31 cellular contexts compared by ENCODE assay signal in genomic region chr1:172613294-172613693, GRCh38. TPM values are rescaled to one million over a fixed set of nuclear protein-coding genes. Genes with fewer than 3 reads are reported as not detected.
DNase-seq lines count a peak whose midpoint lies in the region; ATAC-seq, FAIRE-seq and TF ChIP-seq lines count a peak whose summit lies in the region.
"Had no signal": no experiment of that assay in that cellular context is flagged by ENCODE, and none has a peak within 500 bp of the region (broad histone marks: within the 10 kb centered on the region; RNA-seq: fewer than 3 reads in every experiment).

No MANE protein-coding gene starts in this region.

- H3K36me3 ChIP-seq in bronchial epithelial cell (ENCODE audit: control insufficient read depth, insufficient read depth, low read length), result peaks cover 2% of the 10 kb centered on the region
- no peaks in the 10 kb centered on the region for H3K36me3 ChIP-seq in prostate gland

- H3K9me3 Mint-ChIP-seq in activated naive CD8-positive, alpha-beta T cell treated with anti-CD3 and anti-CD28 coated beads for 36 hours, result peaks cover 7% of the 10 kb centered on the region
- H3K9me3 Mint-ChIP-seq in stimulated activated effector memory CD8-positive, alpha-beta T cell treated with anti-CD3 and anti-CD28 coated beads, Interleukin-12 subunit alpha, Interleukin-12 subunit beta, amount 100 ng/mL, for 72 hours, result peaks cover 10% of the 10 kb centered on the region
- peaks cover 18 to 25% of the 10 kb centered on the region in 2 donors for H3K9me3 Mint-ChIP-seq in activated naive CD4-positive, alpha-beta T cell treated with anti-CD3 and anti-CD28 coated beads, Interleukin-2, amount 50 U/mL, for 72 hours

- H3K9me3 ChIP-seq in prostate gland, result no peaks in the 10 kb centered on the region
- H3K9me3 ChIP-seq: Peyer's patch, SJSA1 had no signal

- H3K27me3 Mint-ChIP-seq in activated naive CD8-positive, alpha-beta T cell treated with anti-CD3 and anti-CD28 coated beads for 36 hours, result no peaks in the 10 kb centered on the region
- H3K27me3 Mint-ChIP-seq: CD8-positive, alpha-beta memory T cell had no signal

- WGBS in prostate gland, result 88% methylated on average over 2 of the region's 2 CpGs

- intact Hi-C loops in prostate gland (cut with DNase I), result no loop called here

- H3K4me3 Mint-ChIP-seq in activated naive CD8-positive, alpha-beta T cell treated with anti-CD3 and anti-CD28 coated beads for 36 hours, result no peak overlapping the region
- no peak overlapping the region for H3K4me3 Mint-ChIP-seq in stimulated activated effector memory CD8-positive, alpha-beta T cell treated with anti-CD3 and anti-CD28 coated beads, Interleukin-12 subunit alpha, Interleukin-12 subunit beta, amount 100 ng/mL, for 72 hours
- H3K4me3 Mint-ChIP-seq: CD8-positive, alpha-beta memory T cell had no signal

- no peak for TF ChIP-seq POLR2A in prostate gland (IDR thresholded peaks at IDR 0.05)

- H3K27ac Mint-ChIP-seq in activated naive CD8-positive, alpha-beta T cell treated with anti-CD3 and anti-CD28 coated beads for 36 hours, result no peak overlapping the region
- H3K27ac Mint-ChIP-seq in stimulated activated effector memory CD8-positive, alpha-beta T cell treated with anti-CD3 and anti-CD28 coated beads, Interleukin-12 subunit alpha, Interleukin-12 subunit beta, amount 100 ng/mL, for 72 hours, result no peak overlapping the region
- no peak overlapping the region for H3K27ac Mint-ChIP-seq in activated naive CD4-positive, alpha-beta T cell treated with anti-CD3 and anti-CD28 coated beads, Interleukin-2, amount 50 U/mL, for 72 hours

- ATAC-seq in stimulated activated effector memory CD8-positive, alpha-beta T cell treated with anti-CD3 and anti-CD28 coated beads, Interleukin-12 subunit alpha, Interleukin-12 subunit beta, amount 100 ng/mL, for 72 hours, result no peak
- no peak for ATAC-seq in activated naive CD4-positive, alpha-beta T cell treated with anti-CD3 and anti-CD28 coated beads, Interleukin-2, amount 50 U/mL, for 72 hours
- ATAC-seq: Right ventricle myocardium inferior had no signal

- no peak for FAIRE-seq in bronchial epithelial cell (lab: Jason Lieb, UNC)
- FAIRE-seq: GM19239 had no signal

- DNase-seq in EH (ENCODE audit: low read depth) (peak; percentile 42), LHCN-M2 (ENCODE audit: low read depth) (peak; percentile 50), bronchial epithelial cell (ENCODE audit: low read depth) (peak; percentile 15), iris pigment epithelial cell (ENCODE audit: low read depth) (peak; percentile 54), prostate gland (ENCODE audit: low spot score) (no peak)
- no peak for DNase-seq in activated naive CD8-positive, alpha-beta T cell treated with anti-CD3 and anti-CD28 coated beads for 36 hours
- no peak for DNase-seq in stimulated activated effector memory CD8-positive, alpha-beta T cell treated with anti-CD3 and anti-CD28 coated beads, Interleukin-12 subunit alpha, Interleukin-12 subunit beta, amount 100 ng/mL, for 72 hours (ENCODE audit: low spot score in 2 of 2)
- no peak for DNase-seq in activated naive CD4-positive, alpha-beta T cell treated with anti-CD3 and anti-CD28 coated beads, Interleukin-2, amount 50 U/mL, for 72 hours (ENCODE audit: low spot score in 2 of 2)
- DNase-seq: Calu3; CD8-positive, alpha-beta memory T cell; DMS153; GF-D8; H7; MV-4-11; NCI-H1694; NCI-H2081; NCI-H2171; NCI-H345; NCI-H524; NCI-H82; Peyer's patch had no signal

- H3K4me3 ChIP-seq in bronchial epithelial cell (ENCODE audit: low read depth, low read length) (no peak overlapping the region), prostate gland (no peak overlapping the region)
- H3K4me3 ChIP-seq: Peyer's patch, SJSA1 had no signal

- H3K27me3 ChIP-seq in bronchial epithelial cell (ENCODE audit: control insufficient read depth, insufficient read depth, low read length) (no peaks in the 10 kb centered on the region), prostate gland (replicated peaks; ENCODE audit: insufficient read depth) (no peaks in the 10 kb centered on the region)
- H3K27me3 ChIP-seq: Peyer's patch, SJSA1 had no signal

- H3K4me1 ChIP-seq in prostate gland (replicated peaks), result no peaks in the 10 kb centered on the region
- H3K4me1 ChIP-seq: Peyer's patch had no signal

- no peak for TF ChIP-seq CTCF in bronchial epithelial cell (IDR thresholded peaks at IDR 0.05; ENCODE audit: insufficient read depth, low read length, severe bottlenecking)
- TF ChIP-seq CTCF in prostate gland (IDR thresholded peaks at IDR 0.05), result no peak

- peaks cover 2% of the 10 kb centered on the region for H3K4me1 Mint-ChIP-seq in activated naive CD8-positive, alpha-beta T cell treated with anti-CD3 and anti-CD28 coated beads for 36 hours
- peaks cover 5% of the 10 kb centered on the region for H3K4me1 Mint-ChIP-seq in stimulated activated effector memory CD8-positive, alpha-beta T cell treated with anti-CD3 and anti-CD28 coated beads, Interleukin-12 subunit alpha, Interleukin-12 subunit beta, amount 100 ng/mL, for 72 hours

- peaks cover 28% of the 10 kb centered on the region for H3K36me3 Mint-ChIP-seq in activated naive CD8-positive, alpha-beta T cell treated with anti-CD3 and anti-CD28 coated beads for 36 hours
- H3K36me3 Mint-ChIP-seq in stimulated activated effector memory CD8-positive, alpha-beta T cell treated with anti-CD3 and anti-CD28 coated beads, Interleukin-12 subunit alpha, Interleukin-12 subunit beta, amount 100 ng/mL, for 72 hours, result peaks cover 37% of the 10 kb centered on the region
- peaks cover 34 to 49% of the 10 kb centered on the region in 2 donors for H3K36me3 Mint-ChIP-seq in activated naive CD4-positive, alpha-beta T cell treated with anti-CD3 and anti-CD28 coated beads, Interleukin-2, amount 50 U/mL, for 72 hours

- no peak overlapping the region for H3K27ac ChIP-seq in prostate gland
- H3K27ac ChIP-seq: C4-2B, HL-60, KMS-11, Peyer's patch, SJSA1 had no signal

RNA-seq across cellular contexts. Expression of gene FASLG, which starts 45.6 kb away (rescaled TPM):
- total RNA-seq in LHCN-M2 (2014; rRNA removed) (0.38 and 0.52 TPM in 2 replicates), bronchial epithelial cell (not detected in 2 replicates), prostate gland (not detected)
- polyA plus RNA-seq in LHCN-M2 (2012), result not detected
- 10 to 100 TPM; 11.8 to 12.5 TPM for total RNA-seq in activated naive CD8-positive, alpha-beta T cell treated with anti-CD3 and anti-CD28 coated beads for 36 hours
- total RNA-seq in activated naive CD4-positive, alpha-beta T cell treated with anti-CD3 and anti-CD28 coated beads, Interleukin-2, amount 50 U/mL, for 72 hours, result 1 to 10 TPM; 3.7 to 7.2 TPM
- total RNA-seq: A172, Calu3, Daoy, H7, HT-29, SJSA1 had no signal
- polyA plus RNA-seq: AG04450 had no signal

Comparison
In these comparisons a context has a peak if more than half of its experiments do, and no peak if none do; other contexts are left out.
1. DNase-seq: peak in EH (single experiment), LHCN-M2 (single experiment), bronchial epithelial cell (single experiment) and iris pigment epithelial cell (single experiment); none in activated naive CD8-positive, alpha-beta T cell treated with anti-CD3 and anti-CD28 coated beads for 36 hours (single experiment), stimulated activated effector memory CD8-positive, alpha-beta T cell treated with anti-CD3 and anti-CD28 coated beads, Interleukin-12 subunit alpha, Interleukin-12 subunit beta, amount 100 ng/mL, for 72 hours (0 of 2), prostate gland (single experiment) and activated naive CD4-positive, alpha-beta T cell treated with anti-CD3 and anti-CD28 coated beads, Interleukin-2, amount 50 U/mL, for 72 hours (0 of 2).